Comparison of ENCODE assay signal across 13 cellular contexts in the genomic region with DNA sequence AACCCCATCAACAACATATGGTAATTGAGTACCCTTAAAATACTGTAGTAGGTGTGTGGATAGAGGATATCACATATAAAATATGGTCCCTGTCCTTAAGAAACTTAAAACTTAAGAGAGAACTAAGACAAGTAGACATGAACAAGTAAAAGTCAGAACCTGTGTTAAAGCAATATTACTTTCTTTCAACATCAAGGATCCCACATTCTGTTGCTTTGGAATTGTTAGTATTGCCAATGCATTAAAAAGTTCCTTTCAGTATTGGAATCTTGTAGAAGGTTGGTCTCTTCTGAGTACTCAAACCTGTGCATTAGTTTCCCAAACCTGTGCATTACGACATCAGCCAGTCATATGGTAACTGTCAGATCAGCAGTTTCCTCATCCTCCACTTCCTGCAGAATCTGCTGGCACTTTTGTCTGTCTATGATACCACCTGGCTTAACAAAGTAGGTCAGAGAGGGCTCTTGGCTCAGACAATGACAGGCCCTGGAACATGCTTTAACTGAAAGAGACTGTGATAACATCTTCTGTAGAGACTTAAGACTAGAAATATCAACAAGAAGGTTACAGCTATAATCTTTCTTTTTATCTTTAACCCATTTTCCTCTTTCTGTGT. TPM values are rescaled to one million over a fixed set of nuclear protein-coding genes. Genes with fewer than 3 reads are reported as not detected.
DNase-seq lines count a peak whose midpoint lies in the region; ATAC-seq and TF ChIP-seq lines count a peak whose summit lies in the region.
"Had no signal": no experiment of that assay in that cellular context is flagged by ENCODE, and none has a peak within 500 bp of the region (broad histone marks: within the 10 kb centered on the region; RNA-seq: fewer than 3 reads in every experiment).

No MANE protein-coding gene starts in this region.

- no peaks in the 10 kb centered on the region for H3K36me3 ChIP-seq in mammary epithelial cell (ENCODE audit: insufficient read depth, low read length)
- no peaks in the 10 kb centered on the region for H3K36me3 ChIP-seq in upper lobe of right lung
- no peaks in the 10 kb centered on the region for H3K36me3 ChIP-seq in colonic mucosa
- H3K36me3 ChIP-seq: suprapubic skin had no signal

- no peak overlapping the region for H3K4me2 ChIP-seq in mammary epithelial cell (ENCODE audit: insufficient read depth, low read depth, low read length)

- H3K79me2 ChIP-seq in mammary epithelial cell (ENCODE audit: insufficient read depth, low read length): no peaks in the 10 kb centered on the region

- no peak overlapping the region for H3K27ac ChIP-seq in mammary epithelial cell (ENCODE audit: insufficient read depth, low read depth, low read length)
- H3K27ac ChIP-seq in upper lobe of right lung: no peak overlapping the region
- H3K27ac ChIP-seq in colonic mucosa: no peak overlapping the region
- H3K27ac ChIP-seq: suprapubic skin had no signal

- intact Hi-C loops in mammary epithelial cell (cut with micrococcal nuclease): no loop called here
- intact Hi-C loops in upper lobe of right lung (cut with DNase I): no loop called here
- intact Hi-C loops in colonic mucosa (cut with DNase I): no loop called here

- DNase-seq in stimulated activated CD4-positive, alpha-beta T cell treated with anti-CD3 and anti-CD28 coated beads, Interleukin-1b, Interleukin-23, amount 100 ng/mL, for 48 hours: peak; percentile 15
- DNase-seq in stimulated activated CD4-positive, alpha-beta T cell treated with anti-CD3 and anti-CD28 coated beads, Interleukin-2, amount 100 ng/mL, for 48 hours: no peak
- DNase-seq in OCI-M1 (lab: John Stamatoyannopoulos, UW) (peak; percentile 24), mammary epithelial cell (peak; percentile 31), upper lobe of right lung (no peak), colonic mucosa (no peak)
- DNase-seq: aorta, endodermal cell, NCI-H1417 treated with DMSO at 0.1 percent for 48 hours, right cardiac atrium had no signal

- H3K4me3 ChIP-seq in mammary epithelial cell (replicated peaks in 1 of 3; ENCODE audit: insufficient read depth in 1 of 3, low read depth in 2 of 3, low read length in 3 of 3): no peak overlapping the region
- no peak overlapping the region for H3K4me3 ChIP-seq in upper lobe of right lung
- H3K4me3 ChIP-seq in colonic mucosa: no peak overlapping the region
- H3K4me3 ChIP-seq: suprapubic skin had no signal

- no peak for TF ChIP-seq CTCF in mammary epithelial cell (conservative IDR thresholded peaks at IDR 0.05 in 1 of 2, IDR thresholded peaks at IDR 0.05 in 1 of 2; ENCODE audit: extremely low read depth in 1 of 2, insufficient read depth in 1 of 2, low read depth in 1 of 2, low read length in 2 of 2)
- no peak for TF ChIP-seq CTCF in upper lobe of right lung (IDR thresholded peaks at IDR 0.05)
- TF ChIP-seq CTCF in colonic mucosa (IDR thresholded peaks at IDR 0.05): no peak

- CTCF ChIA-PET in mammary epithelial cell (lab: Charles Lee; ENCODE audit: low non-redundant PET): no interaction called here

- H3K9me3 ChIP-seq in mammary epithelial cell (replicated peaks; ENCODE audit: insufficient read depth, low read length) (no peaks in the 10 kb centered on the region), upper lobe of right lung (no peaks in the 10 kb centered on the region), colonic mucosa (no peaks in the 10 kb centered on the region)
- H3K9me3 ChIP-seq: suprapubic skin had no signal

- dilution Hi-C loops in mammary epithelial cell (cut with HindIII; ENCODE audit: low sequenced_read_pairs): no loop called here

- in situ Hi-C loops in mammary epithelial cell (cut with MboI; ENCODE audit: low sequenced_read_pairs in 2 of 2): no loop called here

- H3K27me3 ChIP-seq in mammary epithelial cell (ENCODE audit: insufficient read depth, low read length): no peaks in the 10 kb centered on the region
- no peaks in the 10 kb centered on the region for H3K27me3 ChIP-seq in upper lobe of right lung
- H3K27me3 ChIP-seq in colonic mucosa: no peaks in the 10 kb centered on the region
- H3K27me3 ChIP-seq: suprapubic skin had no signal

- H4K20me1 ChIP-seq in mammary epithelial cell (ENCODE audit: insufficient read depth, low read length): no peaks in the 10 kb centered on the region

- no TSS peak for BruUV-seq in mammary epithelial cell (replicated peaks; lab: Mats Ljungman, UMichigan)

- no peak overlapping the region for H2AFZ ChIP-seq in mammary epithelial cell (ENCODE audit: low read depth, low read length)

- ATAC-seq in upper lobe of right lung (peak; percentile 13), HG03025 (IDR thresholded peaks at IDR 0.05; ENCODE audit: low FRiP score, unreplicated experiment) (no peak), GM18907 (IDR thresholded peaks at IDR 0.05; ENCODE audit: unreplicated experiment) (no peak)
- ATAC-seq: right cardiac atrium had no signal

- H3K9ac ChIP-seq in mammary epithelial cell (ENCODE audit: insufficient read depth, low read length): no peak overlapping the region
- no peak overlapping the region for H3K9ac ChIP-seq in colonic mucosa (ENCODE audit: low read depth in 2 of 2, low read length in 2 of 2)

- 100% methylated on average over 1 of the region's 1 CpG for WGBS in mammary epithelial cell (ENCODE audit: low coverage, missing lambda C conversion rate)

- peaks cover 20% of the 10 kb centered on the region for H3K4me1 ChIP-seq in mammary epithelial cell (ENCODE audit: insufficient read depth, low read length)
- H3K4me1 ChIP-seq in upper lobe of right lung: no peaks in the 10 kb centered on the region
- no peaks in the 10 kb centered on the region for H3K4me1 ChIP-seq in colonic mucosa
- H3K4me1 ChIP-seq: suprapubic skin had no signal

RNA-seq across cellular contexts. Expression of gene CCDC71L, which starts 56.5 kb away (rescaled TPM):
- total RNA-seq in mammary epithelial cell: 10 to 100 TPM; 32.2 to 37.8 TPM
- polyA plus RNA-seq in mammary epithelial cell: 14.0 TPM
- 15.1 TPM for polyA minus RNA-seq in mammary epithelial cell
- total RNA-seq in upper lobe of right lung: 25.7 TPM
- total RNA-seq in colonic mucosa: 10 to 100 TPM; 21.3 to 21.6 TPM

Comparison
In these comparisons a context has a peak if more than half of its experiments do, and no peak if none do; other contexts are left out.
1. DNase-seq: peak in stimulated activated CD4-positive, alpha-beta T cell treated with anti-CD3 and anti-CD28 coated beads, Interleukin-1b, Interleukin-23, amount 100 ng/mL, for 48 hours (single experiment), OCI-M1 (single experiment) and mammary epithelial cell (single experiment); none in stimulated activated CD4-positive, alpha-beta T cell treated with anti-CD3 and anti-CD28 coated beads, Interleukin-2, amount 100 ng/mL, for 48 hours (0 of 2), upper lobe of right lung (single experiment) and colonic mucosa (single experiment).